In genomic region chr16:89917773-89918452, GRCh38 we compare ENCODE assay signal across 1 cellular context.
TF ChIP-seq lines count a peak whose summit lies in the region.

No MANE protein-coding gene starts in this region.

TF ChIP-seq in HEK293, 187 proteins besides CTCF, POLR2A, EP300 and RAD21 (continued from another document and continues in another):
- TF ChIP-seq AEBP2 (tag by site-specific recombination; IDR thresholded peaks at IDR 0.05; ENCODE audit: borderline replicate concordance) (no peak), BCL11A (tag by site-specific recombination; IDR thresholded peaks at IDR 0.05; ENCODE audit: low read depth) (no peak; the same call in 1 of the 2 replicates), ZNF629 (tag by site-specific recombination; IDR thresholded peaks at IDR 0.05) (peak; percentile 72), ZNF473 (tag by site-specific recombination; IDR thresholded peaks at IDR 0.05) (no peak), ZNF169 (tag by site-specific recombination; IDR thresholded peaks at IDR 0.05) (no peak), YY1 (tag by site-specific recombination; IDR thresholded peaks at IDR 0.05) (peak; percentile 65; the same call in 1 of the 2 replicates), GLI4 (tag by site-specific recombination; IDR thresholded peaks at IDR 0.05) (no peak), ZNF311 (tag by site-specific recombination; IDR thresholded peaks at IDR 0.05; ENCODE audit: borderline replicate concordance) (no peak), ZNF596 (tag by site-specific recombination; IDR thresholded peaks at IDR 0.05) (no peak), ZNF37A (tag by site-specific recombination; IDR thresholded peaks at IDR 0.05) (no peak), KLF1 (tag by site-specific recombination; IDR thresholded peaks at IDR 0.05) (peak; percentile 99), ZNF837 (tag by site-specific recombination; IDR thresholded peaks at IDR 0.05) (no peak), ZNF639 (tag by site-specific recombination; IDR thresholded peaks at IDR 0.05) (no peak; the same call in 1 of the 2 replicates), SCRT1 (tag by site-specific recombination; IDR thresholded peaks at IDR 0.05; ENCODE audit: borderline replicate concordance) (no peak), ZNF544 (tag by site-specific recombination; IDR thresholded peaks at IDR 0.05) (no peak), ZNF777 (tag by site-specific recombination; IDR thresholded peaks at IDR 0.05; ENCODE audit: borderline replicate concordance) (peak; percentile 73; the same call in 1 of the 2 replicates), ZSCAN5A (tag by site-specific recombination; IDR thresholded peaks at IDR 0.05) (0 out of 2 replicates have a peak, but pooled peaks have one; percentile 61), ZNF518A (tag by site-specific recombination; conservative IDR thresholded peaks at IDR 0.05; ENCODE audit: low read depth) (no peak), PRDM1 (tag by site-specific recombination; IDR thresholded peaks at IDR 0.05) (no peak), ATF2 (tag by site-specific recombination; IDR thresholded peaks at IDR 0.05; ENCODE audit: low read depth) (no peak), ZBTB44 (tag by site-specific recombination; IDR thresholded peaks at IDR 0.05) (peak; percentile 98), ZNF48 (tag by site-specific recombination; IDR thresholded peaks at IDR 0.05) (no peak), SP7 (tag by site-specific recombination; IDR thresholded peaks at IDR 0.05) (peak; percentile 93), ZBTB26 (tag by site-specific recombination; optimal IDR thresholded peaks at IDR 0.05) (peak; percentile 73), ZNF626 (tag by site-specific recombination; IDR thresholded peaks at IDR 0.05) (no peak), ZNF335 (tag by site-specific recombination; conservative IDR thresholded peaks at IDR 0.05) (peak; percentile 96), PRDM2 (tag by site-specific recombination; IDR thresholded peaks at IDR 0.05; ENCODE audit: borderline replicate concordance) (no peak), ZNF792 (tag by site-specific recombination; IDR thresholded peaks at IDR 0.05) (peak; percentile 34; the same call in 1 of the 2 replicates), ZBTB6 (tag by site-specific recombination; IDR thresholded peaks at IDR 0.05) (no peak), HOXC10 (CRISPR knock-in tag; IDR thresholded peaks at IDR 0.05) (no peak), ZNF133 (tag by site-specific recombination; IDR thresholded peaks at IDR 0.05) (no peak), ZFP37 (tag by site-specific recombination; IDR thresholded peaks at IDR 0.05) (no peak), ZNF571 (tag by site-specific recombination; IDR thresholded peaks at IDR 0.05) (no peak), HOXD13 (CRISPR knock-in tag; IDR thresholded peaks at IDR 0.05; ENCODE audit: borderline replicate concordance) (0 out of 2 replicates have a peak, but pooled peaks have one; percentile 37), ZNF704 (tag by site-specific recombination; IDR thresholded peaks at IDR 0.05) (no peak)
